1 cellular context compared by ENCODE assay signal in genomic region chr12:109053382-109054123, GRCh38.
TF ChIP-seq lines count a peak whose summit lies in the region.

No MANE protein-coding gene starts in this region.

TF ChIP-seq in liver, 16 proteins besides CTCF, POLR2A, EP300 and RAD21 (continued from another document):
- TF ChIP-seq REST (IDR thresholded peaks at IDR 0.05): peak; percentile 21
- peak in 1 of 2 donors; percentile 57 for TF ChIP-seq RXRA (IDR thresholded peaks at IDR 0.05)
- TF ChIP-seq HNF4A (conservative IDR thresholded peaks at IDR 0.05): no peak
